ENCODE assay signal across 21 cellular contexts in the genomic region with DNA sequence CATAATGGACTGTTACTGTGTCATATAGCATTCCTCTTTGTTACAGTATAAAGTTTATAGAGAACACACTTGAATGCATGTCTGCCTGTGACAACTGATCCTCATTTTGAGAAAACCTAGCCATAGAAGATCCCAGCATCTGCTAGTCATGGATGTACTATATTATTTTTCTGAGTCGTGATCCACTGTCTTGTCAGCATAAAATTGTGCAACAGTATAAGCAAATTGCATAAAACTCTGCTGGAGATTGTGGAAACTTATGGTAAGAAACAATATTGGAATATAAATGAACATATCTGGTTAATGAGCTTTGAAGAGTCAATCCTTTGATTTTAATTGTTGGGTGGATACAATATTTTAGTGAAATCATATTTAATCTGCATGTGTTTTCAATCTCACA. TPM values are rescaled to one million over a fixed set of nuclear protein-coding genes. Genes with fewer than 3 reads are reported as not detected.
A peak's percentile ranks its signal among the peaks of the same experiment; 100 is the strongest.
DNase-seq lines count a peak whose midpoint lies in the region; ATAC-seq and TF ChIP-seq lines count a peak whose summit lies in the region.
"Had no signal": no experiment of that assay in that cellular context is flagged by ENCODE, and none has a peak within 500 bp of the region (broad histone marks: within the 10 kb centered on the region; RNA-seq: fewer than 3 reads in every experiment).

No MANE protein-coding gene starts in this region.

- no peak overlapping the region for H2BK12ac ChIP-seq in neuronal stem cell (ENCODE audit: low read length)

- no CpG with 5 or more reads among the region's 1 CpG for WGBS in neuronal stem cell (ENCODE audit: extremely low coverage in 2 of 2, insufficient read length in 2 of 2, insufficient replicate concordance in 1 of 2), 2 donors

- no peak overlapping the region for H3K23ac ChIP-seq in neuronal stem cell (ENCODE audit: low read depth, low read length, poor library complexity)

- no peak overlapping the region for H2AK5ac ChIP-seq in neuronal stem cell (ENCODE audit: low read depth, low read length)

- no peaks in the 10 kb centered on the region for H3K9me3 ChIP-seq in OCI-LY1 (ENCODE audit: low read length)
- H3K9me3 ChIP-seq in fibroblast of lung (ENCODE audit: control insufficient read depth, insufficient read depth, low read depth, low read length), result no peaks in the 10 kb centered on the region
- H3K9me3 ChIP-seq in neuronal stem cell (replicated peaks in 1 of 2; ENCODE audit: control insufficient read depth in 2 of 2, insufficient read depth in 1 of 2, low read depth in 1 of 2, low read length in 2 of 2), result no peaks in the 10 kb centered on the region
- H3K9me3 ChIP-seq: heart right ventricle had no signal

- H3K27ac ChIP-seq in ACC112 (ENCODE audit: low read depth, low read length), result no peak overlapping the region
- H3K27ac ChIP-seq in OCI-LY1 (ENCODE audit: low read depth, low read length, poor library complexity, severe bottlenecking), result peak overlapping the region; percentile 94
- no peak overlapping the region for H3K27ac ChIP-seq in fibroblast of lung (ENCODE audit: insufficient read depth, low read length)
- no peak overlapping the region for H3K27ac ChIP-seq in neuronal stem cell (replicated peaks; ENCODE audit: low read length)
- H3K27ac ChIP-seq: brain microvascular endothelial cell, heart right ventricle had no signal

- H2BK120ac ChIP-seq in neuronal stem cell (ENCODE audit: low read depth, low read length), result no peak overlapping the region

- peak overlapping the region; percentile 82 for H3K4me2 ChIP-seq in OCI-LY1 (ENCODE audit: low read length)
- peak overlapping the region; percentile 11 for H3K4me2 ChIP-seq in fibroblast of lung (ENCODE audit: extremely low read depth, insufficient read depth, low read length)
- H3K4me2 ChIP-seq in neuronal stem cell (ENCODE audit: insufficient read depth, low read length, poor library complexity, severe bottlenecking), result no peak overlapping the region

- H3K4ac ChIP-seq in neuronal stem cell (ENCODE audit: low read length), result no peak overlapping the region

- H3K79me2 ChIP-seq in ACC112 (ENCODE audit: control insufficient read depth, insufficient read depth, low read length, unreplicated experiment) (peaks cover 68% of the 10 kb centered on the region), OCI-LY1 (ENCODE audit: insufficient read depth, low read length) (peaks cover 83% of the 10 kb centered on the region), fibroblast of lung (ENCODE audit: control insufficient read depth, insufficient read depth, low read length) (peaks cover 25% of the 10 kb centered on the region)

- H4K8ac ChIP-seq in neuronal stem cell (ENCODE audit: low read depth, low read length), result no peak overlapping the region

- H3F3A ChIP-seq in OCI-LY1 (ENCODE audit: insufficient read depth, low read length), result no peaks in the 10 kb centered on the region; the same call in 1 of the 2 replicates

- H3K27me3 ChIP-seq in ACC112 (ENCODE audit: insufficient read depth, low read length) (no peaks in the 10 kb centered on the region), OCI-LY1 (ENCODE audit: insufficient read depth, low read length) (no peaks in the 10 kb centered on the region), fibroblast of lung (ENCODE audit: control insufficient read depth, insufficient read depth, low read length) (no peaks in the 10 kb centered on the region), neuronal stem cell (ENCODE audit: control insufficient read depth in 3 of 3, insufficient read depth in 3 of 3, low read depth in 1 of 3, low read length in 3 of 3) (no peaks in the 10 kb centered on the region)
- H3K27me3 ChIP-seq: brain microvascular endothelial cell, heart right ventricle had no signal

- H3K18ac ChIP-seq in neuronal stem cell (ENCODE audit: low read length), result no peak overlapping the region

- H4K20me1 ChIP-seq in OCI-LY1 (ENCODE audit: insufficient read depth, low read length), result no peaks in the 10 kb centered on the region
- H4K20me1 ChIP-seq in fibroblast of lung (ENCODE audit: control insufficient read depth, extremely low read depth, insufficient read depth, low read length), result no peaks in the 10 kb centered on the region

- no peak overlapping the region for H2BK5ac ChIP-seq in neuronal stem cell (ENCODE audit: low read length)

- H3K4me3 ChIP-seq in ACC112 (ENCODE audit: low read depth, low read length) (peak overlapping the region; percentile 22; the same call in 1 of the 2 replicates), OCI-LY1 (ENCODE audit: low read depth, low read length, poor library complexity, severe bottlenecking) (peak overlapping the region; percentile 76), fibroblast of lung (replicated peaks in 1 of 4; ENCODE audit: control extremely low read depth in 1 of 4, insufficient read depth in 1 of 4, low read depth in 3 of 4, low read length in 4 of 4) (no peak overlapping the region), neuronal stem cell (ENCODE audit: low read length in 2 of 2) (no peak overlapping the region)
- H3K4me3 ChIP-seq: heart right ventricle, skin epidermis had no signal

- H3K4me1 ChIP-seq in ACC112 (ENCODE audit: control insufficient read depth, insufficient read depth, low read length, unreplicated experiment), result peaks cover 41% of the 10 kb centered on the region
- peaks cover 86% of the 10 kb centered on the region for H3K4me1 ChIP-seq in OCI-LY1 (ENCODE audit: insufficient read depth, low read length, severe bottlenecking)
- H3K4me1 ChIP-seq in fibroblast of lung (ENCODE audit: control insufficient read depth, extremely low read depth, insufficient read depth, low read length), result peaks cover 6% of the 10 kb centered on the region
- peaks cover 2 to 3% of the 10 kb centered on the region in 2 donors for H3K4me1 ChIP-seq in neuronal stem cell (ENCODE audit: control insufficient read depth in 2 of 2, insufficient read depth in 1 of 2, low read depth in 1 of 2, low read length in 2 of 2)

- no peak overlapping the region for H2BK15ac ChIP-seq in neuronal stem cell (ENCODE audit: low read length)

- peak overlapping the region; percentile 8 for H2AFZ ChIP-seq in ACC112 (ENCODE audit: low read length, unreplicated experiment)
- H2AFZ ChIP-seq in OCI-LY1 (ENCODE audit: low read length), result no peak overlapping the region
- H2AFZ ChIP-seq in fibroblast of lung (ENCODE audit: low read length), result no peak overlapping the region
- H2AFZ ChIP-seq in neuronal stem cell (ENCODE audit: low read length), result no peak overlapping the region

- DNase-seq in GM03348 (ENCODE audit: low spot score) (peak; percentile 21), fibroblast of lung (ENCODE audit: low read depth in 2 of 2) (peak in 1 of 2 donors; percentile 53), neuronal stem cell (ENCODE audit: low spot score) (no peak), posterior cingulate gyrus (no peak)
- no peak for DNase-seq in activated CD8-positive, alpha-beta memory T cell treated with anti-CD3 and anti-CD28 coated beads, Interleukin-2, amount 50 U/mL, for 48 hours
- DNase-seq: activated CD8-positive, alpha-beta T cell treated with anti-CD3 and anti-CD28 coated beads for 36 hours; activated T-cell treated with anti-CD3 and anti-CD28 coated beads, Interleukin-2, amount 50 U/mL, for 48 hours; brain microvascular endothelial cell; dermis blood vessel endothelial cell; heart right ventricle; naive thymus-derived CD8-positive, alpha-beta T cell; NCI-H1694 treated with DMSO at 0.1 percent for 48 hours; stimulated activated CD4-positive, alpha-beta T cell treated with anti-CD3 and anti-CD28 coated beads, Interleukin-4, amount 100 ng/mL, for 24 hours; T-helper 17 cell had no signal

- ATAC-seq in HG03571 (IDR thresholded peaks at IDR 0.05; ENCODE audit: unreplicated experiment), result no peak
- ATAC-seq: activated CD8-positive, alpha-beta T cell treated with anti-CD3 and anti-CD28 coated beads for 36 hours; activated naive CD4-positive, alpha-beta T cell treated with anti-CD3 and anti-CD28 coated beads, Interleukin-2, amount 50 U/mL, for 72 hours; heart right ventricle; naive thymus-derived CD8-positive, alpha-beta T cell; T-helper 17 cell; WTC11 had no signal

- intact Hi-C loops in posterior cingulate gyrus (cut with DNase I), result no loop called here

- no peak overlapping the region for H4K91ac ChIP-seq in neuronal stem cell (ENCODE audit: low read depth, low read length, poor library complexity)

- H3K36me3 ChIP-seq in ACC112 (ENCODE audit: insufficient read depth, low read length) (no peaks in the 10 kb centered on the region), OCI-LY1 (ENCODE audit: insufficient read depth, low read length) (peaks cover 57% of the 10 kb centered on the region), fibroblast of lung (ENCODE audit: control insufficient read depth, insufficient read depth, low read length) (no peaks in the 10 kb centered on the region), neuronal stem cell (replicated peaks in 1 of 2; ENCODE audit: control insufficient read depth in 2 of 2, insufficient read depth in 2 of 2, low read length in 2 of 2) (no peaks in the 10 kb centered on the region)
- H3K36me3 ChIP-seq: brain microvascular endothelial cell, heart right ventricle had no signal

- no peak for TF ChIP-seq CTCF in OCI-LY1 (IDR thresholded peaks at IDR 0.05; ENCODE audit: low read length)
- TF ChIP-seq CTCF in fibroblast of lung (conservative IDR thresholded peaks at IDR 0.05 in 1 of 2, IDR thresholded peaks at IDR 0.05 in 1 of 2; ENCODE audit: low read depth in 1 of 2, low read length in 2 of 2), result no peak

- H3K9ac ChIP-seq in OCI-LY1 (ENCODE audit: low read length), result peak overlapping the region; percentile 81; the same call in 1 of the 2 replicates
- no peak overlapping the region for H3K9ac ChIP-seq in fibroblast of lung (ENCODE audit: insufficient read depth, low read length)
- H3K9ac ChIP-seq in neuronal stem cell (ENCODE audit: low read depth, low read length, poor library complexity), result no peak overlapping the region

- H3K9me2 ChIP-seq in OCI-LY1 (ENCODE audit: low read depth, low read length), result no peaks in the 10 kb centered on the region

- peaks cover 3% of the 10 kb centered on the region for H3K79me1 ChIP-seq in neuronal stem cell (ENCODE audit: low read depth, low read length)

- no peak overlapping the region for H3K14ac ChIP-seq in neuronal stem cell (ENCODE audit: low read length)

RNA-seq across cellular contexts. Expression of a gene that starts 3.6 kb away (rescaled TPM):
- total RNA-seq in fibroblast of lung, result 2.3 and 4.5 TPM in 2 replicates
- polyA plus RNA-seq in fibroblast of lung, result 5.2 and 10.6 TPM in 2 replicates
- polyA plus RNA-seq in fibroblast of lung (2012), result 2.4 and 5.4 TPM in 2 replicates
- 1.3 TPM in 1 of 2 replicates, not detected in the other for polyA minus RNA-seq in fibroblast of lung (ENCODE audit: low replicate concordance)
- 12.1 TPM for polyA plus RNA-seq in neuronal stem cell (2013, experiment 1 of 2)
- 11.5 TPM for polyA plus RNA-seq in neuronal stem cell (2013, experiment 2 of 2)
- total RNA-seq: naive thymus-derived CD8-positive, alpha-beta T cell had no signal
- polyA plus RNA-seq: naive thymus-derived CD8-positive, alpha-beta T cell; urinary bladder had no signal

Comparison
In these comparisons a context has a peak if more than half of its experiments do, and no peak if none do; other contexts are left out.
1. H3K4me3 ChIP-seq: peak in ACC112 (single experiment) and OCI-LY1 (single experiment); none in fibroblast of lung (0 of 4) and neuronal stem cell (0 of 2).